In the genomic region with DNA sequence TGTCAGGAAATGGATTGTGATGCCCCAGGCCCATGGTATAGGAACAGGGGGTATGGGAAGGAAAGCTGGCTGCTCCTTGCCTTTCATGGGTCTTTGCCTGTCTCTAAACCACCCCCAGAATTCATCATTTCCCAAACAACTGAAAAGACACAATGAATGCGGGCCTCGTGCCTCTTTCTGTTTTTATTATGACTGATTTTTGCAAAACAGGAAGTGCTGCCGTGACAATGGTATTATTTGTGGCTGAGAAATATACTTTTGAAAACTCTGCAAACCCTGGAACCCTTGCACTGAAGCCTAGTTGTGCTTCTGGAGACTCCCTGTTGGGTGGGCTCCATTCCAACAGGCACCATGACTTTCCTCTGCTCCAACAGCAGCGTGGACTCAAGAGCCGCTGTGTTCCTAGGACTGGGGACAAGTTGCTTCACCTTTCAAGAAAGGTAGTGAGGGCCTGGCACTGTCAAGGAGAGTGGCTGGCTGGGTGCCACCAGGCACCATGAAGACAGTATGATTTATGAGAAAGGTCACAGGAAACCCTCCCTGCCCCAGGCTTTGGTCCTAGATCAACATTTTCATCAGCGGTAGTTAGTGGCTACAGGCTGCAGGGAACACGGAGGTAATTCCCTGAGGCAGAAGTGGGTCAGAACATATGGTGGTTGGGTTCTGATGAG, we compare ENCODE assay signal across 1 cellular context.
TF ChIP-seq lines count a peak whose summit lies in the region.

No MANE protein-coding gene starts in this region.

TF ChIP-seq in IMR-90, 13 proteins besides CTCF, POLR2A, EP300 and RAD21:
- TF ChIP-seq FOS (IDR thresholded peaks at IDR 0.05; ENCODE audit: low read depth, low read length) (no peak), RCOR1 (IDR thresholded peaks at IDR 0.05; ENCODE audit: insufficient replicate concordance, low read length) (no peak), BHLHE40 (IDR thresholded peaks at IDR 0.05; ENCODE audit: low read depth, low read length) (no peak), MAZ (IDR thresholded peaks at IDR 0.05; ENCODE audit: borderline replicate concordance, low read depth, low read length) (no peak), SMC3 (IDR thresholded peaks at IDR 0.05; ENCODE audit: low read depth, low read length) (no peak), CHD1 (IDR thresholded peaks at IDR 0.05; ENCODE audit: low read depth, low read length) (no peak), MAFK (IDR thresholded peaks at IDR 0.05; ENCODE audit: low read depth, low read length) (no peak), RFX5 (IDR thresholded peaks at IDR 0.05; ENCODE audit: low read depth, low read length) (no peak), CEBPB (IDR thresholded peaks at IDR 0.05; ENCODE audit: low read depth, low read length) (no peak)
- TF ChIP-seq, protein P1, sequence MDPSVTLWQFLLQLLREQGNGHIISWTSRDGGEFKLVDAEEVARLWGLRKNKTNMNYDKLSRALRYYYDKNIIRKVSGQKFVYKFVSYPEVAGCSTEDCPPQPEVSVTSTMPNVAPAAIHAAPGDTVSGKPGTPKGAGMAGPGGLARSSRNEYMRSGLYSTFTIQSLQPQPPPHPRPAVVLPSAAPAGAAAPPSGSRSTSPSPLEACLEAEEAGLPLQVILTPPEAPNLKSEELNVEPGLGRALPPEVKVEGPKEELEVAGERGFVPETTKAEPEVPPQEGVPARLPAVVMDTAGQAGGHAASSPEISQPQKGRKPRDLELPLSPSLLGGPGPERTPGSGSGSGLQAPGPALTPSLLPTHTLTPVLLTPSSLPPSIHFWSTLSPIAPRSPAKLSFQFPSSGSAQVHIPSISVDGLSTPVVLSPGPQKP (IDR thresholded peaks at IDR 0.05; ENCODE audit: borderline replicate concordance, low read depth, low read length), result no peak
- TF ChIP-seq, protein P2, sequence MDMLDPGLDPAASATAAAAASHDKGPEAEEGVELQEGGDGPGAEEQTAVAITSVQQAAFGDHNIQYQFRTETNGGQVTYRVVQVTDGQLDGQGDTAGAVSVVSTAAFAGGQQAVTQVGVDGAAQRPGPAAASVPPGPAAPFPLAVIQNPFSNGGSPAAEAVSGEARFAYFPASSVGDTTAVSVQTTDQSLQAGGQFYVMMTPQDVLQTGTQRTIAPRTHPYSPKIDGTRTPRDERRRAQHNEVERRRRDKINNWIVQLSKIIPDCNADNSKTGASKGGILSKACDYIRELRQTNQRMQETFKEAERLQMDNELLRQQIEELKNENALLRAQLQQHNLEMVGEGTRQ (IDR thresholded peaks at IDR 0.05; ENCODE audit: low read depth, low read length), result no peak
